Comparison of ENCODE assay signal across 9 cellular contexts in genomic region chr17:76841776-76842405, GRCh38. TPM values are rescaled to one million over a fixed set of nuclear protein-coding genes. Genes with fewer than 3 reads are reported as not detected.
DNase-seq lines count a peak whose midpoint lies in the region; ATAC-seq and TF ChIP-seq lines count a peak whose summit lies in the region.
"Had no signal": no experiment of that assay in that cellular context is flagged by ENCODE, and none has a peak within 500 bp of the region (broad histone marks: within the 10 kb centered on the region; RNA-seq: fewer than 3 reads in every experiment).

No MANE protein-coding gene starts in this region.

- peaks cover 25% of the 10 kb centered on the region for H3F3A ChIP-seq in neural progenitor cell (ENCODE audit: low read depth)

- ATAC-seq in left ventricle myocardium superior (no peak), T-helper 17 cell (no peak)

- TF ChIP-seq CTCF in WERI-Rb-1 (IDR thresholded peaks at IDR 0.05; ENCODE audit: low read depth, low read length) (no peak), neural progenitor cell (IDR thresholded peaks at IDR 0.05) (no peak)

- H3K4me3 Mint-ChIP-seq in neural progenitor cell (peak overlapping the region; percentile 70), T-helper 17 cell (no peak overlapping the region)

- H3K4me2 ChIP-seq in neural progenitor cell = peak overlapping the region; percentile 86

- H3K36me3 Mint-ChIP-seq in neural progenitor cell (no peaks in the 10 kb centered on the region), T-helper 17 cell (ENCODE audit: low read depth) (peaks cover 8% of the 10 kb centered on the region)

- no peak overlapping the region for H3K9ac ChIP-seq in neural progenitor cell

- intact Hi-C loops in left ventricle myocardium superior (cut with micrococcal nuclease) = no loop called here

- H3K4me1 Mint-ChIP-seq in neural progenitor cell (peaks cover 39% of the 10 kb centered on the region), T-helper 17 cell (peaks cover 22% of the 10 kb centered on the region)

- H3K27ac ChIP-seq in WERI-Rb-1 (peak overlapping the region; percentile 30; the same call in 1 of the 2 replicates), neural progenitor cell (peak overlapping the region; percentile 22)
- H3K27ac ChIP-seq: sigmoid colon had no signal

- DNase-seq in H7 = peak; percentile 87
- peak; percentile 94 for DNase-seq in NCI-H2227 treated with DMSO at 0.1 percent for 48 hours (lab: John Stamatoyannopoulos, UW)
- peak; percentile 91 for DNase-seq in WERI-Rb-1
- DNase-seq in neural progenitor cell (ENCODE audit: low spot score) = peak; percentile 57
- no peak for DNase-seq in left ventricle myocardium superior
- DNase-seq in stimulated activated CD4-positive, alpha-beta T cell treated with anti-CD3 and anti-CD28 coated beads, Interleukin-4, amount 100 ng/mL, for 1 hour = no peak
- no peak for DNase-seq in T-helper 17 cell
- DNase-seq: sigmoid colon, T1000 had no signal

- H3K79me2 ChIP-seq in neural progenitor cell (ENCODE audit: low read depth) = no peaks in the 10 kb centered on the region

- peaks cover 21% of the 10 kb centered on the region for H3K4me1 ChIP-seq in neural progenitor cell

- H2AFZ ChIP-seq in neural progenitor cell (replicated peaks) = peak overlapping the region; percentile 70

- no peaks in the 10 kb centered on the region for H3K9me3 Mint-ChIP-seq in neural progenitor cell

- H4K20me1 ChIP-seq in neural progenitor cell (ENCODE audit: low read depth) = no peaks in the 10 kb centered on the region

- H3K27me3 ChIP-seq in H7 (ENCODE audit: control insufficient read depth, insufficient read depth, low read length) = peaks cover 7% of the 10 kb centered on the region; the same call in 1 of the 2 replicates
- peaks cover 4% of the 10 kb centered on the region for H3K27me3 ChIP-seq in WERI-Rb-1 (ENCODE audit: insufficient read depth, low read depth, severe bottlenecking)
- H3K27me3 ChIP-seq in neural progenitor cell = no peaks in the 10 kb centered on the region

- H3K27me3 Mint-ChIP-seq in neural progenitor cell (ENCODE audit: insufficient read depth, low read depth) (peaks cover 23% of the 10 kb centered on the region), T-helper 17 cell (peaks cover 59% of the 10 kb centered on the region)

- H3K4me3 ChIP-seq in H7 (ENCODE audit: insufficient read depth, low read depth, low read length) = peak overlapping the region; percentile 38
- H3K4me3 ChIP-seq in WERI-Rb-1 (ENCODE audit: low read depth, low read length) = peak overlapping the region; percentile 46
- H3K4me3 ChIP-seq in neural progenitor cell = peak overlapping the region; percentile 48
- H3K4me3 ChIP-seq: sigmoid colon had no signal

- H3K9me3 ChIP-seq in WERI-Rb-1 (ENCODE audit: severe bottlenecking) (no peaks in the 10 kb centered on the region), neural progenitor cell (ENCODE audit: low read depth) (no peaks in the 10 kb centered on the region), T-helper 17 cell (ENCODE audit: control insufficient read depth, low read length, poor library complexity, severe bottlenecking) (no peaks in the 10 kb centered on the region)
- H3K9me3 ChIP-seq: sigmoid colon had no signal

- H3K36me3 ChIP-seq in H7 (replicated peaks; ENCODE audit: control insufficient read depth, insufficient read depth, low read length) = no peaks in the 10 kb centered on the region
- no peaks in the 10 kb centered on the region for H3K36me3 ChIP-seq in WERI-Rb-1
- no peaks in the 10 kb centered on the region for H3K36me3 ChIP-seq in neural progenitor cell
- H3K36me3 ChIP-seq: sigmoid colon had no signal

- peak overlapping the region; percentile 25 for H3K27ac Mint-ChIP-seq in neural progenitor cell
- H3K27ac Mint-ChIP-seq in T-helper 17 cell = no peak overlapping the region

RNA-seq across cellular contexts. Expression of gene MGAT5B, which starts 26.3 kb away (rescaled TPM):
- total RNA-seq in H7 (2014; rRNA removed; shearing (Covaris generic)) = 3.7 and 4.2 TPM in 2 replicates
- total RNA-seq in neural progenitor cell (ENCODE audit: low replicate concordance) (1.8 and 6.0 TPM in 2 replicates), left ventricle myocardium superior (not detected), T-helper 17 cell (1 to 10 TPM in 1 of 2 donors, under 1 TPM in 1; 0.55 to 1.4 TPM)

Comparison
In these comparisons a context has a peak if more than half of its experiments do, and no peak if none do; other contexts are left out.
1. DNase-seq: peak in H7 (single experiment), NCI-H2227 treated with DMSO at 0.1 percent for 48 hours (single experiment), WERI-Rb-1 (single experiment) and neural progenitor cell (single experiment); none in left ventricle myocardium superior (single experiment), stimulated activated CD4-positive, alpha-beta T cell treated with anti-CD3 and anti-CD28 coated beads, Interleukin-4, amount 100 ng/mL, for 1 hour (single experiment) and T-helper 17 cell (0 of 3).
2. Peak in every context shown above with its lines, with median percentiles within 50 percentile points of each other: H3K4me3 ChIP-seq.